Comparison of ENCODE assay signal across 22 cellular contexts in genomic region chr13:111537115-111537728, GRCh38.
DNase-seq lines count a peak whose midpoint lies in the region; ATAC-seq, FAIRE-seq and TF ChIP-seq lines count a peak whose summit lies in the region.
"Had no signal": no experiment of that assay in that cellular context is flagged by ENCODE, and none has a peak within 500 bp of the region (broad histone marks: within the 10 kb centered on the region; RNA-seq: fewer than 3 reads in every experiment).

No MANE protein-coding gene starts in this region.

- H2AK5ac ChIP-seq in H1 (ENCODE audit: low read depth, low read length), result 0 out of 2 replicates have a peak overlapping the region, but pooled peaks have one; percentile 15

- H3K27ac ChIP-seq in right cardiac atrium (ENCODE audit: low read length), result no peak overlapping the region
- H3K27ac ChIP-seq in H1 (ENCODE audit: low read depth, low read length), result no peak overlapping the region

- H3K9me3 ChIP-seq in right cardiac atrium (ENCODE audit: control insufficient read depth, low read length) (no peaks in the 10 kb centered on the region), H1 (ENCODE audit: insufficient read depth in 2 of 2, low read depth in 1 of 2, low read length in 1 of 2) (no peaks in the 10 kb centered on the region)
- H3K9me3 ChIP-seq: BE2C, HAP-1 had no signal

- H3K9me3 Mint-ChIP-seq in type B pancreatic cell (no peaks in the 10 kb centered on the region), nephron progenitor cell (no peaks in the 10 kb centered on the region)

- peaks cover 2% of the 10 kb centered on the region for H3K27me3 ChIP-seq in right cardiac atrium (ENCODE audit: control insufficient read depth, insufficient read depth)
- H3K27me3 ChIP-seq in H1 (replicated peaks in 1 of 4; ENCODE audit: control insufficient read depth in 3 of 4, extremely low read depth in 1 of 4, insufficient read depth in 3 of 4, low read length in 3 of 4), result peaks cover 0 to 37% (median 32%) of the 10 kb centered on the region in 4 experiments; a peak in 5 of 7 replicates

- WGBS in right cardiac atrium, result 81% methylated on average over 15 of the region's 15 CpGs
- 93% methylated on average over 15 of the region's 15 CpGs; no CpG with 5 or more reads in 1 of the 2 experiments for WGBS in H1 (ENCODE audit: extremely low coverage in 1 of 2, insufficient coverage in 1 of 2, insufficient read length in 1 of 2, insufficient replicate concordance in 2 of 2, low coverage in 1 of 2, low lambda C conversion rate in 2 of 2, missing lambda C conversion rate in 1 of 2), 2 experiments

- H2AFZ ChIP-seq in H1 (ENCODE audit: low read length), result no peak overlapping the region

- DNase-seq in cardiac septum (ENCODE audit: low spot score), result peak; percentile 24
- no peak for DNase-seq in right cardiac atrium
- no peak for DNase-seq in H1 (ENCODE audit: low read depth in 1 of 2, low spot score in 2 of 2)
- DNase-seq in posterior vena cava (ENCODE audit: low spot score), result peak; percentile 59
- peak; percentile 50 for DNase-seq in type B pancreatic cell (ENCODE audit: extremely low spot score, unreplicated experiment)
- DNase-seq in nephron progenitor cell, result no peak
- DNase-seq in A172 (ENCODE audit: low spot score), result no peak
- DNase-seq in NCI-H146 treated with DMSO at 0.1 percent for 48 hours (lab: John Stamatoyannopoulos, UW; ENCODE audit: unreplicated experiment), result no peak
- DNase-seq: ACHN; BE2C; C1 segment of cervical spinal cord; CD4-positive, CD25-positive, alpha-beta regulatory T cell; CD8-positive, alpha-beta memory T cell; COR-L47; DMS 273 treated with DMSO at 0.1 percent for 48 hours; DMS53; DND-41; EL had no signal

- intact Hi-C loops in cardiac septum (cut with DNase I), result no loop called here
- intact Hi-C loops in right cardiac atrium (cut with DNase I), result no loop called here
- intact Hi-C loops in posterior vena cava (cut with DNase I), result no loop called here

- peak overlapping the region; percentile 36; the same call in 1 of the 2 replicates for H2BK5ac ChIP-seq in H1 (ENCODE audit: low read depth, low read length)

- TF ChIP-seq RAD21 in H1 (IDR thresholded peaks at IDR 0.05 in 1 of 2, conservative IDR thresholded peaks at IDR 0.05 in 1 of 2; ENCODE audit: low read depth in 2 of 2, low read length in 2 of 2), result no peak

- H3K27ac Mint-ChIP-seq in type B pancreatic cell (no peak overlapping the region), nephron progenitor cell (no peak overlapping the region)
- H3K27ac Mint-ChIP-seq: CD8-positive, alpha-beta memory T cell had no signal

- FAIRE-seq in H1 (lab: Jason Lieb, UNC), result no peak
- FAIRE-seq: A204.1, GM12878, GM19239 had no signal

- no peaks in the 10 kb centered on the region for H3K4me1 Mint-ChIP-seq in type B pancreatic cell (ENCODE audit: unreplicated experiment)
- no peaks in the 10 kb centered on the region for H3K4me1 Mint-ChIP-seq in nephron progenitor cell

- POLR2A ChIA-PET in H1 (lab: Charles Lee; ENCODE audit: partially characterized antibody), result interaction anchor here (1.8 kb wide), 1 partner anchor 24 kb away, joined by 4 read pairs; no protein-coding TSS in a partner anchor

- peak overlapping the region; percentile 72; the same call in 1 of the 2 replicates for H2BK12ac ChIP-seq in H1 (ENCODE audit: low read depth, low read length)

- H3K4me3 ChIP-seq in right cardiac atrium (ENCODE audit: low read length), result no peak overlapping the region
- no peak overlapping the region for H3K4me3 ChIP-seq in H1 (ENCODE audit: extremely low read depth in 1 of 4, insufficient read depth in 2 of 4, low read depth in 3 of 4, low read length in 4 of 4)
- H3K4me3 ChIP-seq: GM12878, HAP-1 had no signal

- no peak for TF ChIP-seq EP300 in H1 (IDR thresholded peaks at IDR 0.05; ENCODE audit: borderline replicate concordance in 1 of 2, low read depth in 2 of 2, low read length in 2 of 2)

- H3K36me3 Mint-ChIP-seq in type B pancreatic cell (no peaks in the 10 kb centered on the region), nephron progenitor cell (ENCODE audit: low read depth) (no peaks in the 10 kb centered on the region)
- H3K36me3 Mint-ChIP-seq: CD4-positive, CD25-positive, alpha-beta regulatory T cell; CD8-positive, alpha-beta memory T cell had no signal

- H3K4me3 Mint-ChIP-seq in type B pancreatic cell (no peak overlapping the region), nephron progenitor cell (no peak overlapping the region)
- H3K4me3 Mint-ChIP-seq: CD4-positive, CD25-positive, alpha-beta regulatory T cell; CD8-positive, alpha-beta memory T cell had no signal

- H3K23ac ChIP-seq in H1 (ENCODE audit: insufficient read length), result no peak overlapping the region

- H3K79me2 ChIP-seq in H1 (ENCODE audit: control insufficient read depth in 1 of 2, insufficient read depth in 2 of 2, low read length in 2 of 2), result no peaks in the 10 kb centered on the region

- H3K14ac ChIP-seq in H1 (ENCODE audit: insufficient read length), result no peak overlapping the region

- peaks cover 90% of the 10 kb centered on the region for H3K27me3 Mint-ChIP-seq in type B pancreatic cell
- H3K27me3 Mint-ChIP-seq in nephron progenitor cell (ENCODE audit: low read depth, poor library complexity), result peaks cover 89% of the 10 kb centered on the region

- peak overlapping the region; percentile 66; the same call in 1 of the 2 replicates for H2BK20ac ChIP-seq in H1 (ENCODE audit: low read length)

- TF ChIP-seq CTCF in H1 (IDR thresholded peaks at IDR 0.05; ENCODE audit: control extremely low read depth in 1 of 3, insufficient read depth in 1 of 3, low read depth in 1 of 3, low read length in 3 of 3) (no peak), type B pancreatic cell (conservative IDR thresholded peaks at IDR 0.05) (no peak), nephron progenitor cell (IDR thresholded peaks at IDR 0.05) (no peak)

- 0 out of 2 replicates have a peak overlapping the region, but pooled peaks have one; percentile 9 for H2BK15ac ChIP-seq in H1 (ENCODE audit: low read length)

- H3K79me1 ChIP-seq in H1 (ENCODE audit: low read depth, low read length), result no peaks in the 10 kb centered on the region

- TF ChIP-seq POLR2A in H1 (IDR thresholded peaks at IDR 0.05; ENCODE audit: control extremely low read depth in 1 of 2, low read depth in 2 of 2, low read length in 2 of 2), result no peak

- H4K20me1 ChIP-seq in H1 (replicated peaks in 1 of 2; ENCODE audit: control insufficient read depth in 1 of 2, insufficient read depth in 2 of 2, low read length in 2 of 2), result no peaks in the 10 kb centered on the region

- H2BK120ac ChIP-seq in H1 (replicated peaks; ENCODE audit: low read depth, low read length), result no peak overlapping the region

- no peak overlapping the region for H3K4me2 ChIP-seq in H1 (ENCODE audit: insufficient read depth in 1 of 2, low read depth in 2 of 2, low read length in 2 of 2)

- H4K8ac ChIP-seq in H1 (ENCODE audit: extremely low read depth, insufficient read depth, low read length), result no peak overlapping the region; the same call in 1 of the 2 replicates

- no peak for ATAC-seq in right cardiac atrium
- ATAC-seq: GM12878 had no signal

- H3K4ac ChIP-seq in H1 (replicated peaks; ENCODE audit: insufficient read length, low read depth, low read length), result no peak overlapping the region

- H3K18ac ChIP-seq in H1 (ENCODE audit: extremely low read depth, low read length), result no peak overlapping the region

- no peak overlapping the region for H3K9ac ChIP-seq in H1 (replicated peaks in 1 of 4; ENCODE audit: extremely low read depth in 1 of 4, low read depth in 3 of 4, low read length in 3 of 4)

- no peak overlapping the region for H4K5ac ChIP-seq in H1 (ENCODE audit: insufficient read length, low read depth, low read length)

- H4K91ac ChIP-seq in H1 (replicated peaks; ENCODE audit: insufficient read length, low read length), result peak overlapping the region; percentile 25

- H3K36me3 ChIP-seq in H1 (ENCODE audit: control insufficient read depth in 2 of 4, insufficient read depth in 4 of 4, low read length in 3 of 4), result no peaks in the 10 kb centered on the region
- H3K36me3 ChIP-seq: BE2C, HAP-1 had no signal

- H3K23me2 ChIP-seq in H1 (ENCODE audit: low read depth, low read length), result 0 out of 2 replicates have a peak, but pooled peaks cover 1% of the 10 kb centered on the region

- H3K4me1 ChIP-seq in right cardiac atrium (ENCODE audit: control insufficient read depth, insufficient read depth, low read length) (no peaks in the 10 kb centered on the region), H1 (replicated peaks in 1 of 4; ENCODE audit: control insufficient read depth in 3 of 4, insufficient read depth in 4 of 4, low read length in 3 of 4) (peaks cover 5 to 28% (median 17%) of the 10 kb centered on the region in 4 experiments)
- H3K4me1 ChIP-seq: BE2C, HAP-1 had no signal

- H3K56ac ChIP-seq in H1 (replicated peaks; ENCODE audit: insufficient read length, low read depth, low read length), result no peak overlapping the region

- CTCF ChIA-PET in H1 (lab: Charles Lee; ENCODE audit: partially characterized antibody), result interaction anchor here (1.6 kb wide), 1 partner anchor 32 kb away, joined by 4 read pairs; no protein-coding TSS in a partner anchor

TF ChIP-seq in H1, 55 proteins besides CTCF, POLR2A, EP300 and RAD21:
- TF ChIP-seq KDM1A (IDR thresholded peaks at IDR 0.05; ENCODE audit: borderline replicate concordance, low read length) (no peak), RBBP5 (IDR thresholded peaks at IDR 0.05; ENCODE audit: borderline replicate concordance, low read depth, low read length) (no peak), POU5F1 (IDR thresholded peaks at IDR 0.05; ENCODE audit: low read depth, low read length) (no peak), ASH2L (IDR thresholded peaks at IDR 0.05; ENCODE audit: low read length) (no peak)
- TF ChIP-seq, protein P1, sequence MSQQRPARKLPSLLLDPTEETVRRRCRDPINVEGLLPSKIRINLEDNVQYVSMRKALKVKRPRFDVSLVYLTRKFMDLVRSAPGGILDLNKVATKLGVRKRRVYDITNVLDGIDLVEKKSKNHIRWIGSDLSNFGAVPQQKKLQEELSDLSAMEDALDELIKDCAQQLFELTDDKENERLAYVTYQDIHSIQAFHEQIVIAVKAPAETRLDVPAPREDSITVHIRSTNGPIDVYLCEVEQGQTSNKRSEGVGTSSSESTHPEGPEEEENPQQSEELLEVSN (IDR thresholded peaks at IDR 0.05), result no peak

Comparison
In these comparisons a context has a peak if more than half of its experiments do, and no peak if none do; other contexts are left out.
1. DNase-seq: peak in cardiac septum (single experiment), posterior vena cava (single experiment) and type B pancreatic cell (single experiment); none in right cardiac atrium (0 of 3), H1 (0 of 2), nephron progenitor cell (single experiment), A172 (single experiment) and NCI-H146 treated with DMSO at 0.1 percent for 48 hours (single experiment).